ENCODE assay signal across 24 cellular contexts in the genomic region with DNA sequence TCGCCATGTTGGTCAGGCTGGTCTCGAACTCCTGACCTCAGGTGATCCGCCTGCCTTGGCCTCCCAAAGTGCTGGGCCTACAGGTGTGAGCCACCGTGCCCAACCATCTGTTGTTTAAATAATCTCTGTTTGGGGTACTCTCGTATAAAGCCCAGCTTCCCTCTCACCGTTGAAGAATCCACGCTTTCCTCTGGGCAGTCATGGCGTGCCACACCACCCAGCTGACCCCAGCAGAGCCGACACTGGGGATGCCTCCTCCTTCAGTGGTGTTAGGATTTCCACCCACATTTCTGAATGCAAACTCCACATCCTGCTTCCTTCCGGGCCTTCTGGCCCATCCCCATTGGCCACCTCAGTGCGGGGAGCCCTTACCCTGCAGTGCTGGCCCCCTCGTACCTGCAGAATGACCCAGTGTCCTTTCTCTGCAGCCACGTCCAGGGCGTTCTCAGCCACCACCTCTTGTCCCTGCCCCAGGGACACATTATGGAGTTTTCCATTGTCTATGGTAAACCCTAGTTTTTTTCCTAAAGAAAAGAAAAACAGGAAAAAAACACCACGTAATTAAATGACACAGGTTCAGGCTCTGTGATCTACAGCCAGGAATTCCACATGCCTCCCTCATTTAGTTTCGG.
DNase-seq lines count a peak whose midpoint lies in the region; ATAC-seq and TF ChIP-seq lines count a peak whose summit lies in the region.
"Had no signal": no experiment of that assay in that cellular context is flagged by ENCODE, and none has a peak within 500 bp of the region (broad histone marks: within the 10 kb centered on the region; RNA-seq: fewer than 3 reads in every experiment).

No MANE protein-coding gene starts in this region.

- TF ChIP-seq CTCF in activated CD8-positive, alpha-beta T cell treated with anti-CD3 and anti-CD28 coated beads for 36 hours (IDR thresholded peaks at IDR 0.05) = no peak

- peak overlapping the region in 2 of 8 donors; percentile 35 to 77 for H3K4me3 Mint-ChIP-seq in CD4-positive, alpha-beta memory T cell
- no peak overlapping the region for H3K4me3 Mint-ChIP-seq in activated CD8-positive, alpha-beta T cell treated with anti-CD3 and anti-CD28 coated beads for 36 hours
- H3K4me3 Mint-ChIP-seq in naive thymus-derived CD8-positive, alpha-beta T cell = no peak overlapping the region
- no peak overlapping the region for H3K4me3 Mint-ChIP-seq in activated naive CD4-positive, alpha-beta T cell treated with anti-CD3 and anti-CD28 coated beads, Interleukin-2, amount 10 ng/mL, durations not matched to agents 7 days and 5 days
- H3K4me3 Mint-ChIP-seq: activated CD4-positive, alpha-beta memory T cell treated with anti-CD3 and anti-CD28 coated beads, Interleukin-2, amount 10 ng/mL, durations not matched to agents 7 days and 5 days; activated T-cell treated with anti-CD3 and anti-CD28 coated beads, Interleukin-2, amount 50 U/mL, for 4 hours; dendritic cell treated with granulocyte-macrophage colony-stimulating factor and Interleukin-4, amounts not matched to agents 40 ng/mL and 50 ng/mL, for 4 days had no signal

- no peaks in the 10 kb centered on the region for H3K36me3 ChIP-seq in CD4-positive, alpha-beta memory T cell (ENCODE audit: insufficient read depth, low read length)
- H3K36me3 ChIP-seq: cardiac muscle cell, thoracic aorta had no signal

- CTCF ChIA-PET in CD4-positive, alpha-beta memory T cell (lab: Charles Lee; ENCODE audit: partially characterized antibody) = no interaction called here
- CTCF ChIA-PET in activated CD8-positive, alpha-beta T cell treated with anti-CD3 and anti-CD28 coated beads for 36 hours (lab: Charles Lee) = no interaction called here
- CTCF ChIA-PET in activated naive CD4-positive, alpha-beta T cell treated with anti-CD3 and anti-CD28 coated beads, Interleukin-2, amount 10 ng/mL, durations not matched to agents 7 days and 5 days (lab: Charles Lee) = no interaction called here

- intact Hi-C loops in CD4-positive, alpha-beta memory T cell (cut with micrococcal nuclease) = no loop called here
- intact Hi-C loops in activated CD8-positive, alpha-beta T cell treated with anti-CD3 and anti-CD28 coated beads for 36 hours (cut with micrococcal nuclease) = no loop called here

- no peaks in the 10 kb centered on the region for H3K4me1 ChIP-seq in CD4-positive, alpha-beta memory T cell (ENCODE audit: insufficient read depth, low read length)

- peak; percentile 32 for ATAC-seq in activated CD8-positive, alpha-beta T cell treated with anti-CD3 and anti-CD28 coated beads for 36 hours
- peak; percentile 26 to 46 for ATAC-seq in naive thymus-derived CD8-positive, alpha-beta T cell
- no peak for ATAC-seq in HG03139 (IDR thresholded peaks at IDR 0.05; ENCODE audit: unreplicated experiment)
- ATAC-seq in HG03432 (IDR thresholded peaks at IDR 0.05; ENCODE audit: unreplicated experiment) = no peak

- H3K4me3 ChIP-seq in CD4-positive, alpha-beta memory T cell (ENCODE audit: low read length in 2 of 2) = no peak overlapping the region
- H3K4me3 ChIP-seq: cardiac muscle cell, lung, smooth muscle cell, thoracic aorta had no signal

- no peaks in the 10 kb centered on the region for H3K36me3 Mint-ChIP-seq in CD4-positive, alpha-beta memory T cell
- no peaks in the 10 kb centered on the region for H3K36me3 Mint-ChIP-seq in activated CD8-positive, alpha-beta T cell treated with anti-CD3 and anti-CD28 coated beads for 36 hours (ENCODE audit: low read depth)
- no peaks in the 10 kb centered on the region for H3K36me3 Mint-ChIP-seq in naive thymus-derived CD8-positive, alpha-beta T cell
- no peaks in the 10 kb centered on the region for H3K36me3 Mint-ChIP-seq in activated naive CD4-positive, alpha-beta T cell treated with anti-CD3 and anti-CD28 coated beads, Interleukin-2, amount 10 ng/mL, durations not matched to agents 7 days and 5 days
- H3K36me3 Mint-ChIP-seq: CD8-positive, alpha-beta memory T cell had no signal

- no peaks in the 10 kb centered on the region for H3K9me3 Mint-ChIP-seq in CD4-positive, alpha-beta memory T cell
- no peaks in the 10 kb centered on the region for H3K9me3 Mint-ChIP-seq in activated CD8-positive, alpha-beta T cell treated with anti-CD3 and anti-CD28 coated beads for 36 hours
- H3K9me3 Mint-ChIP-seq in naive thymus-derived CD8-positive, alpha-beta T cell = peaks cover 0 to 2% (median 0%) of the 10 kb centered on the region in 9 donors
- no peaks in the 10 kb centered on the region for H3K9me3 Mint-ChIP-seq in activated naive CD4-positive, alpha-beta T cell treated with anti-CD3 and anti-CD28 coated beads, Interleukin-2, amount 10 ng/mL, durations not matched to agents 7 days and 5 days
- H3K9me3 Mint-ChIP-seq: activated CD4-positive, alpha-beta memory T cell treated with anti-CD3 and anti-CD28 coated beads, Interleukin-2, amount 10 ng/mL, durations not matched to agents 7 days and 5 days; activated T-cell treated with anti-CD3 and anti-CD28 coated beads, Interleukin-2, amount 50 U/mL, for 4 hours; CD8-positive, alpha-beta memory T cell; dendritic cell treated with granulocyte-macrophage colony-stimulating factor and Interleukin-4, amounts not matched to agents 40 ng/mL and 50 ng/mL, for 4 days had no signal

- in situ Hi-C loops in ACHN (cut with HindIII; ENCODE audit: low pct_ligation_motif_present, low pct_unique_long_range_greater_than_20kb, low sequenced_read_pairs) = no loop called here

- H3K27ac ChIP-seq in CD4-positive, alpha-beta memory T cell (ENCODE audit: low read depth, low read length) = no peak overlapping the region
- H3K27ac ChIP-seq: cardiac muscle cell, KMS-11, thoracic aorta had no signal

- DNase-seq in ACHN = peak; percentile 11
- no peak for DNase-seq in CD4-positive, alpha-beta memory T cell
- no peak for DNase-seq in activated CD8-positive, alpha-beta T cell treated with anti-CD3 and anti-CD28 coated beads for 36 hours
- peak in 1 of 10 donors; percentile 16 for DNase-seq in naive thymus-derived CD8-positive, alpha-beta T cell
- DNase-seq in activated naive CD4-positive, alpha-beta T cell treated with anti-CD3 and anti-CD28 coated beads, Interleukin-2, amount 10 ng/mL, durations not matched to agents 7 days and 5 days = no peak
- DNase-seq: activated CD4-positive, alpha-beta memory T cell treated with anti-CD3 and anti-CD28 coated beads, Interleukin-2, amount 10 ng/mL, durations not matched to agents 7 days and 5 days; activated naive CD4-positive, alpha-beta T cell treated with anti-CD3 and anti-CD28 coated beads, Interleukin-2, amount 50 U/mL, for 16 hours; activated T-cell treated with anti-CD3 and anti-CD28 coated beads, Interleukin-2, amount 50 U/mL, for 4 hours; GF-D8; GOT3; kidney; NCI-H1436; NCI-H2107; NCI-H446 treated with DMSO at 0.1 percent for 48 hours; stimulated activated CD4-positive, alpha-beta T cell treated with anti-CD3 and anti-CD28 coated beads, Interleukin-2, amount 100 ng/mL, for 48 hours had no signal

- H3K4me1 Mint-ChIP-seq in CD4-positive, alpha-beta memory T cell = peaks cover 0 to 5% (median 3%) of the 10 kb centered on the region in 4 donors
- no peaks in the 10 kb centered on the region for H3K4me1 Mint-ChIP-seq in activated CD8-positive, alpha-beta T cell treated with anti-CD3 and anti-CD28 coated beads for 36 hours (ENCODE audit: low read depth)
- peaks cover 0 to 15% (median 6%) of the 10 kb centered on the region in 4 donors for H3K4me1 Mint-ChIP-seq in naive thymus-derived CD8-positive, alpha-beta T cell
- H3K4me1 Mint-ChIP-seq in activated naive CD4-positive, alpha-beta T cell treated with anti-CD3 and anti-CD28 coated beads, Interleukin-2, amount 10 ng/mL, durations not matched to agents 7 days and 5 days = peaks cover 6% of the 10 kb centered on the region
- H3K4me1 Mint-ChIP-seq: activated CD4-positive, alpha-beta memory T cell treated with anti-CD3 and anti-CD28 coated beads, Interleukin-2, amount 10 ng/mL, durations not matched to agents 7 days and 5 days had no signal

- H3K9me3 ChIP-seq in CD4-positive, alpha-beta memory T cell (ENCODE audit: control insufficient read depth in 1 of 2, low read length in 2 of 2) = no peaks in the 10 kb centered on the region
- H3K9me3 ChIP-seq: thoracic aorta had no signal

- peak overlapping the region in 5 of 7 donors; percentile 61 to 87 (median 79) for H3K27ac Mint-ChIP-seq in CD4-positive, alpha-beta memory T cell
- no peak overlapping the region for H3K27ac Mint-ChIP-seq in activated CD8-positive, alpha-beta T cell treated with anti-CD3 and anti-CD28 coated beads for 36 hours
- peak overlapping the region in 3 of 10 donors; percentile 57 to 95 (median 57) for H3K27ac Mint-ChIP-seq in naive thymus-derived CD8-positive, alpha-beta T cell
- H3K27ac Mint-ChIP-seq in activated naive CD4-positive, alpha-beta T cell treated with anti-CD3 and anti-CD28 coated beads, Interleukin-2, amount 10 ng/mL, durations not matched to agents 7 days and 5 days = no peak overlapping the region
- H3K27ac Mint-ChIP-seq: activated CD4-positive, alpha-beta memory T cell treated with anti-CD3 and anti-CD28 coated beads, Interleukin-2, amount 10 ng/mL, durations not matched to agents 7 days and 5 days; dendritic cell treated with granulocyte-macrophage colony-stimulating factor and Interleukin-4, amounts not matched to agents 40 ng/mL and 50 ng/mL, for 4 days had no signal

- H3K27me3 ChIP-seq in CD4-positive, alpha-beta memory T cell (ENCODE audit: insufficient read depth, low read length) = no peaks in the 10 kb centered on the region
- H3K27me3 ChIP-seq: cardiac muscle cell had no signal

- POLR2A ChIA-PET in CD4-positive, alpha-beta memory T cell (lab: Charles Lee; ENCODE audit: partially characterized antibody) = no interaction called here
- POLR2A ChIA-PET in activated CD8-positive, alpha-beta T cell treated with anti-CD3 and anti-CD28 coated beads for 36 hours (lab: Charles Lee) = no interaction called here
- POLR2A ChIA-PET in naive thymus-derived CD8-positive, alpha-beta T cell (lab: Charles Lee) = interaction anchor here (0.6 kb wide), 1 partner anchor 269 kb away, joined by 3 read pairs; no protein-coding TSS in a partner anchor

- no peaks in the 10 kb centered on the region for H3K27me3 Mint-ChIP-seq in CD4-positive, alpha-beta memory T cell
- no peaks in the 10 kb centered on the region for H3K27me3 Mint-ChIP-seq in activated CD8-positive, alpha-beta T cell treated with anti-CD3 and anti-CD28 coated beads for 36 hours
- H3K27me3 Mint-ChIP-seq in naive thymus-derived CD8-positive, alpha-beta T cell = no peaks in the 10 kb centered on the region
- peaks cover 3% of the 10 kb centered on the region for H3K27me3 Mint-ChIP-seq in activated naive CD4-positive, alpha-beta T cell treated with anti-CD3 and anti-CD28 coated beads, Interleukin-2, amount 10 ng/mL, durations not matched to agents 7 days and 5 days
- H3K27me3 Mint-ChIP-seq: activated CD4-positive, alpha-beta memory T cell treated with anti-CD3 and anti-CD28 coated beads, Interleukin-2, amount 10 ng/mL, durations not matched to agents 7 days and 5 days had no signal

Comparison
In these comparisons a context has a peak if more than half of its experiments do, and no peak if none do; other contexts are left out.
1. H3K27ac Mint-ChIP-seq: peak in CD4-positive, alpha-beta memory T cell (5 of 7); none in activated CD8-positive, alpha-beta T cell treated with anti-CD3 and anti-CD28 coated beads for 36 hours (single experiment) and activated naive CD4-positive, alpha-beta T cell treated with anti-CD3 and anti-CD28 coated beads, Interleukin-2, amount 10 ng/mL, durations not matched to agents 7 days and 5 days (single experiment).
2. ATAC-seq: peak in activated CD8-positive, alpha-beta T cell treated with anti-CD3 and anti-CD28 coated beads for 36 hours (single experiment) and naive thymus-derived CD8-positive, alpha-beta T cell (2 of 2); none in HG03139 (single experiment) and HG03432 (single experiment).